In the genomic region with DNA sequence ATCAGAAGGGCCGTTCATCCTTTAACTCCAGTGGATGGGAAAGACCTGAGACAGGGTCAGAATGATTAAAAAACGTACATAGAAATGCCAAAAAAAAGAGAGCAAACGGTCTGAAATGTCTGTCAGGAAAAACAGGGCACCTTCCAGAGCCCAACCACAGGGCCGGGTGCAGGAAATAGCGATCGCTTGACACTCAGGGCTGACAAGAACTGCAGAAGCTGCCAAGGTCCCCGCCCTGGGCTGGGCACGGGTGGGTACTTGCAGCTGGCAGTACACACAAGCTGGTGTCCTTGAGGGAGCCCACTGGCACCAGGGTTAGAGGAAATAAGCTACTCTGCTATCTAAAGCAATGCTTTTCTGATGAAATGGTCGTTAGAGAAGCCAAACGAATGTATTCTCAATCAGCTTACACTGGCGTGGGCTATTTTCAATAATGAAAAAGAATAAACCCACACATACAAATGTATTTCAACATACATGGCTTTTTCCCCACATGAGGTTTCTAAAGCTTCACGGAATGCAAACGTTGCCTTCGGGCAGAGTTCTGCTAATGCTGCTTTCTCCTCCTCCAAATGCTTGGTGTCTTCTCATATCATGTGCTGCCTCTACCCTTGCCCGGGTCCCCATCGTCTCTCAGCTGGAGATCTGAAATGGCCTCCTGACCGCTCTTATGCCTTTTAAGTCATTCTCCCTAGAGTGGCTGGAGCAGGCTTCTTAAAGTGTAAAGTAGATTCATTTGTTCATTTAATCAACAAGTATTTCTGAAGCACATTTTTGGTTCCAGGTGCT, we compare ENCODE assay signal across 10 cellular contexts. TPM values are rescaled to one million over a fixed set of nuclear protein-coding genes. Genes with fewer than 3 reads are reported as not detected.
A peak's percentile ranks its signal among the peaks of the same experiment; 100 is the strongest.
DNase-seq lines count a peak whose midpoint lies in the region; FAIRE-seq and TF ChIP-seq lines count a peak whose summit lies in the region.
"Had no signal": no experiment of that assay in that cellular context is flagged by ENCODE, and none has a peak within 500 bp of the region (broad histone marks: within the 10 kb centered on the region; RNA-seq: fewer than 3 reads in every experiment).

No MANE protein-coding gene starts in this region.

- H3K4me3 ChIP-seq in kidney (ENCODE audit: low read length in 2 of 2), result no peak overlapping the region

- H3K27ac ChIP-seq in kidney (ENCODE audit: low read depth in 2 of 2, low read length in 2 of 2), result no peak overlapping the region
- H3K27ac ChIP-seq in substantia nigra (ENCODE audit: low read depth, low read length, poor library complexity, severe bottlenecking), result peak overlapping the region; percentile 36
- H3K27ac ChIP-seq: 22Rv1 had no signal

- DNase-seq in NCI-H2029 (lab: John Stamatoyannopoulos, UW), result peak; percentile 20
- no peak for DNase-seq in NCI-H2029 treated with DMSO at 0.1 percent for 48 hours (lab: John Stamatoyannopoulos, UW)
- DNase-seq in amygdala (lab: John Stamatoyannopoulos, UW), result peak in 42 of 56 donors; percentile 4 to 73 (median 36)
- peak; percentile 80 for DNase-seq in kidney
- DNase-seq in substantia nigra (lab: John Stamatoyannopoulos, UW), result peak in 37 of 49 donors; percentile 15 to 78 (median 46)
- no peak for DNase-seq in ecto neural progenitor cell (ENCODE audit: low spot score)
- DNase-seq in DMS 273 (lab: John Stamatoyannopoulos, UW; ENCODE audit: unreplicated experiment), result no peak
- no peak for DNase-seq in NOMO-1 treated with dmso at 0.1 percent for 144 hours (lab: John Stamatoyannopoulos, UW; ENCODE audit: unreplicated experiment)
- DNase-seq: NCI-H446 had no signal

- H3K36me3 ChIP-seq in kidney (ENCODE audit: control insufficient read depth in 1 of 2, insufficient read depth in 2 of 2, low read length in 2 of 2), result peaks cover 0 to 2% of the 10 kb centered on the region in 2 donors

- intact Hi-C loops in kidney (cut with DNase I), result no loop called here

- no peak for FAIRE-seq in kidney (lab: Jason Lieb, UNC)

- H3K9ac ChIP-seq in kidney (ENCODE audit: low read length in 2 of 2), result no peak overlapping the region

- H3K9me3 ChIP-seq in kidney (ENCODE audit: control insufficient read depth in 1 of 2, low read length in 2 of 2), result no peaks in the 10 kb centered on the region

- TF ChIP-seq CTCF in kidney (IDR thresholded peaks at IDR 0.05; ENCODE audit: borderline replicate concordance, extremely low read depth, insufficient read depth), result no peak

- H3K4me1 ChIP-seq in kidney (ENCODE audit: control insufficient read depth in 1 of 2, insufficient read depth in 1 of 2, low read depth in 1 of 2, low read length in 2 of 2), result peaks cover 0 to 5% of the 10 kb centered on the region in 2 donors

RNA-seq across cellular contexts. Expression of gene FRMD4B, which starts 15.5 kb away (rescaled TPM):
- total RNA-seq in kidney, result 50.5 TPM
- 11.8 TPM for polyA plus RNA-seq in kidney (ENCODE audit: insufficient read depth, low read depth, low replicate concordance)

Comparison
In these comparisons a context has a peak if more than half of its experiments do, and no peak if none do; other contexts are left out.
1. DNase-seq: peak in NCI-H2029 (single experiment), amygdala (42 of 56), kidney (single experiment) and substantia nigra (37 of 49); none in NCI-H2029 treated with DMSO at 0.1 percent for 48 hours (single experiment), ecto neural progenitor cell (single experiment), DMS 273 (single experiment) and NOMO-1 treated with dmso at 0.1 percent for 144 hours (single experiment).